Comparison of ENCODE assay signal across 8 cellular contexts in genomic region chr2:54115284-54116137, GRCh38. TPM values are rescaled to one million over a fixed set of nuclear protein-coding genes. Genes with fewer than 3 reads are reported as not detected.
DNase-seq lines count a peak whose midpoint lies in the region; FAIRE-seq and TF ChIP-seq lines count a peak whose summit lies in the region.

Gene ACYP2 (plus strand): TSS chr2:54115615.

- H3K36me3 ChIP-seq in GM06990 (ENCODE audit: control insufficient read depth, insufficient read depth, low read length) (no peaks in the 10 kb centered on the region), neutrophil (no peaks in the 10 kb centered on the region)

- H3K36me3 Mint-ChIP-seq in HFFc6 (ENCODE audit: low read depth): peaks cover 18% of the 10 kb centered on the region

- peaks cover 6% of the 10 kb centered on the region for H3K9me3 Mint-ChIP-seq in HFFc6

- H3K4me1 ChIP-seq in neutrophil (ENCODE audit: control insufficient read depth in 1 of 2, insufficient read depth in 1 of 2, low read depth in 1 of 2, low read length in 1 of 2): peaks cover 13 to 18% of the 10 kb centered on the region in 2 experiments

- no peaks in the 10 kb centered on the region for H3K27me3 ChIP-seq in GM06990 (replicated peaks; ENCODE audit: control insufficient read depth, insufficient read depth, low read length)
- no peaks in the 10 kb centered on the region for H3K27me3 ChIP-seq in neutrophil

- peak within 1 kb of the TSS; percentile 99 for H3K27ac ChIP-seq in neutrophil

- peak; percentile 97 for DNase-seq in GM06990 (ENCODE audit: extremely low read depth, insufficient read length)
- DNase-seq in HFFc6: peak; percentile 87
- DNase-seq in NAMALWA (ENCODE audit: low spot score): peak; percentile 93
- DNase-seq in SK-MEL-5 (ENCODE audit: low read depth, low spot score): peak; percentile 98
- DNase-seq in activated naive CD4-positive, alpha-beta T cell treated with Interleukin-2 at 50 U/mL for 16 hours: peak; percentile 92
- peak; percentile 81 to 86 for DNase-seq in frontal cortex (ENCODE audit: low spot score in 2 of 2)

- peaks cover 8% of the 10 kb centered on the region; the same call in 1 of the 2 replicates for H3K27me3 Mint-ChIP-seq in HFFc6 (ENCODE audit: insufficient read depth)

- peaks cover 14% of the 10 kb centered on the region for H3K4me1 Mint-ChIP-seq in HFFc6 (ENCODE audit: low read depth)

- H3K4me3 ChIP-seq in GM06990 (replicated peaks; ENCODE audit: low read depth, low read length): peak within 1 kb of the TSS; percentile 91
- peak within 1 kb of the TSS; percentile 80 to 96 for H3K4me3 ChIP-seq in neutrophil (ENCODE audit: low read depth in 1 of 2, low read length in 1 of 2)

- H3K9me3 ChIP-seq in neutrophil: no peaks in the 10 kb centered on the region

- H3K27ac Mint-ChIP-seq in HFFc6: peak within 1 kb of the TSS; percentile 100

- H3K4me3 Mint-ChIP-seq in HFFc6: peak within 1 kb of the TSS; percentile 95

- FAIRE-seq in frontal cortex (lab: Jason Lieb, UNC): no peak

- in situ Hi-C loops in SK-MEL-5 (cut with HindIII; ENCODE audit: low pct_unique_long_range_greater_than_20kb, low sequenced_read_pairs): no loop called here

- no peak for TF ChIP-seq CTCF in GM06990 (IDR thresholded peaks at IDR 0.05; ENCODE audit: insufficient read depth, low read length, poor library complexity, severe bottlenecking)
- peak; percentile 60 for TF ChIP-seq CTCF in HFFc6 (IDR thresholded peaks at IDR 0.05)
- no peak for TF ChIP-seq CTCF in neutrophil (IDR thresholded peaks at IDR 0.05)
- no peak for TF ChIP-seq CTCF in subcutaneous adipose tissue (IDR thresholded peaks at IDR 0.05; ENCODE audit: low read depth)

RNA-seq across cellular contexts. Expression of gene ACYP2, which starts in this region (rescaled TPM):
- total RNA-seq in HFFc6 (2021; fragmentation: NEBNext Ultra II Directional; extraction: Animal tissue kit (Norgen Biotek cat#: 25700)): 10 to 100 TPM in 3 of 6 experiments, 1 to 10 TPM in 3; 8.6 to 15.8 (median 9.8) TPM
- 2.6 and 5.0 TPM in 2 replicates for total RNA-seq in SK-MEL-5 (2014; rRNA removed; shearing (Covaris generic))
- 2.8 and 3.3 TPM in 2 replicates for polyA plus RNA-seq in SK-MEL-5 (2015; cell fraction: cytosol; rRNA removed)
- polyA plus RNA-seq in SK-MEL-5 (2015; cell fraction: nucleus; rRNA removed): 0.85 and 4.5 TPM in 2 replicates
- total RNA-seq in frontal cortex (22.4 TPM), subcutaneous adipose tissue (10 to 100 TPM; 22.4 to 40.4 (median 28.4) TPM)

Comparison
In these comparisons a context has a peak if more than half of its experiments do, and no peak if none do; other contexts are left out.
1. Peak in every context shown above with its lines: DNase-seq, H3K4me3 ChIP-seq and H3K27ac ChIP-seq.